ENCODE assay signal across 17 cellular contexts in the genomic region with DNA sequence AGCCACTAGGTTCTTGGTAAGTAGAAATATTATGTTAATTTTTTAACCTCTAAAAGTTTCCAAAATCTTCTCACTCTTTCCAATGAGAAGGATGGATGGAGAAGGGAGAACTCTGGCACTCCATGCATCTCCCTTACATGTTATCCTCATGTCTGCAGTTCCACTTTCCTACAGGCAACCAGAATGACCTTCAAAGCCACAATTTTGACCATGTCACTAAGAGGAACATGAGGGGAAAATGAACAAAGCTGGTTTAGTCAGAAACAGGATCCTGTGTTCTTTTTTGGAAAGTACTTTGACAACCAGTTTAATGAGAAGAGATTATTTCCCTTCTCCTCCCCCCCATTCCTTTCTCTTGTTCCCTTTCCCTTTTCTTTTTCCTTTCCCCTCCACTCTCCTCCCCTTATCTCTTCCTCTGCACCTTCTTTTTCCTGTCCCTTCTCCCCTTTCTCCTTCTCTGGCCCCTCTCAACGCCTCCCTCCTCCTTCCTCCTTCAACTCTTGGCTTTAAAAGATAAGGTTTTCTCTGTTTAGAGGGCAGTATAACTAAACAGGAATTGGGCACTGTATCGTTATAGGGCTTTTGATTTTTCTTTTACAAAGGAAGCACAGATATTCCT. TPM values are rescaled to one million over a fixed set of nuclear protein-coding genes. Genes with fewer than 3 reads are reported as not detected.
DNase-seq lines count a peak whose midpoint lies in the region; TF ChIP-seq lines count a peak whose summit lies in the region.
"Had no signal": no experiment of that assay in that cellular context is flagged by ENCODE, and none has a peak within 500 bp of the region (broad histone marks: within the 10 kb centered on the region; RNA-seq: fewer than 3 reads in every experiment).

No MANE protein-coding gene starts in this region.

- WGBS in suprapubic skin: 61% methylated on average over 2 of the region's 2 CpGs

- CTCF ChIA-PET in Calu3 (lab: Charles Lee): no interaction called here

- no TSS peak for BruUV-seq in Calu3 (replicated peaks; lab: Mats Ljungman, UMichigan)

- intact Hi-C loops in activated T-helper 1 cell treated with anti-CD3 and anti-CD28 coated beads, Interleukin-12 subunit alpha, Interleukin-12 subunit beta, Interleukin-2, Interleukin-4 antibody, amounts not matched to agents 30 ng/mL and 10 ng/mL and 1 ng/mL, durations not matched to agents 14 hours and 24 hours and 36 hours (cut with micrococcal nuclease): loop anchor here (1.0 to 10.0 kb wide), 12 partner anchors 8 to 1807 kb away; a partner anchor contains a TSS
- intact Hi-C loops in Calu3 (cut with micrococcal nuclease; ENCODE audit: unreplicated experiment): no loop called here

- H3K4me1 Mint-ChIP-seq in activated T-cell treated with anti-CD3 and anti-CD28 coated beads, Interleukin-2, amount 50 U/mL, for 24 hours (ENCODE audit: low read depth): peaks cover 77% of the 10 kb centered on the region
- H3K4me1 Mint-ChIP-seq in activated T-helper 1 cell treated with anti-CD3 and anti-CD28 coated beads, Interleukin-12 subunit alpha, Interleukin-12 subunit beta, Interleukin-2, Interleukin-4 antibody, amounts not matched to agents 30 ng/mL and 10 ng/mL and 1 ng/mL, durations not matched to agents 14 hours and 24 hours and 36 hours (ENCODE audit: low read depth): peaks cover 87% of the 10 kb centered on the region
- peaks cover 11% of the 10 kb centered on the region for H3K4me1 Mint-ChIP-seq in Calu3 (ENCODE audit: low read depth, unreplicated experiment)

- peak overlapping the region; percentile 50 for H3K4me3 Mint-ChIP-seq in activated T-cell treated with anti-CD3 and anti-CD28 coated beads, Interleukin-2, amount 50 U/mL, for 24 hours
- peak overlapping the region; percentile 61 for H3K4me3 Mint-ChIP-seq in activated T-helper 1 cell treated with anti-CD3 and anti-CD28 coated beads, Interleukin-12 subunit alpha, Interleukin-12 subunit beta, Interleukin-2, Interleukin-4 antibody, amounts not matched to agents 30 ng/mL and 10 ng/mL and 1 ng/mL, durations not matched to agents 14 hours and 24 hours and 36 hours
- H3K4me3 Mint-ChIP-seq in Calu3 (ENCODE audit: low read depth, unreplicated experiment): no peak overlapping the region

- TF ChIP-seq POLR2A in NB4 (IDR thresholded peaks at IDR 0.05; ENCODE audit: extremely low read depth, insufficient read length) (no peak), suprapubic skin (IDR thresholded peaks at IDR 0.05) (no peak)

- H3K27me3 Mint-ChIP-seq in activated T-cell treated with anti-CD3 and anti-CD28 coated beads, Interleukin-2, amount 50 U/mL, for 24 hours: no peaks in the 10 kb centered on the region
- H3K27me3 Mint-ChIP-seq in activated T-helper 1 cell treated with anti-CD3 and anti-CD28 coated beads, Interleukin-12 subunit alpha, Interleukin-12 subunit beta, Interleukin-2, Interleukin-4 antibody, amounts not matched to agents 30 ng/mL and 10 ng/mL and 1 ng/mL, durations not matched to agents 14 hours and 24 hours and 36 hours (ENCODE audit: insufficient read depth): no peaks in the 10 kb centered on the region
- no peaks in the 10 kb centered on the region for H3K27me3 Mint-ChIP-seq in Calu3 (ENCODE audit: unreplicated experiment)

- no peaks in the 10 kb centered on the region for H3K9me3 Mint-ChIP-seq in activated T-cell treated with anti-CD3 and anti-CD28 coated beads, Interleukin-2, amount 50 U/mL, for 24 hours
- H3K9me3 Mint-ChIP-seq in activated T-helper 1 cell treated with anti-CD3 and anti-CD28 coated beads, Interleukin-12 subunit alpha, Interleukin-12 subunit beta, Interleukin-2, Interleukin-4 antibody, amounts not matched to agents 30 ng/mL and 10 ng/mL and 1 ng/mL, durations not matched to agents 14 hours and 24 hours and 36 hours: no peaks in the 10 kb centered on the region
- H3K9me3 Mint-ChIP-seq in Calu3 (ENCODE audit: low read depth, unreplicated experiment): no peaks in the 10 kb centered on the region

- H3K27me3 ChIP-seq in neutrophil (no peaks in the 10 kb centered on the region), suprapubic skin (no peaks in the 10 kb centered on the region)
- H3K27me3 ChIP-seq: gastroesophageal sphincter, tibial artery had no signal

- H3K9me3 ChIP-seq in neutrophil (no peaks in the 10 kb centered on the region), suprapubic skin (no peaks in the 10 kb centered on the region)
- H3K9me3 ChIP-seq: gastroesophageal sphincter, tibial artery had no signal

- peak overlapping the region; percentile 96 for H3K27ac Mint-ChIP-seq in activated T-cell treated with anti-CD3 and anti-CD28 coated beads, Interleukin-2, amount 50 U/mL, for 24 hours
- H3K27ac Mint-ChIP-seq in activated T-helper 1 cell treated with anti-CD3 and anti-CD28 coated beads, Interleukin-12 subunit alpha, Interleukin-12 subunit beta, Interleukin-2, Interleukin-4 antibody, amounts not matched to agents 30 ng/mL and 10 ng/mL and 1 ng/mL, durations not matched to agents 14 hours and 24 hours and 36 hours: peak overlapping the region; percentile 95
- no peak overlapping the region for H3K27ac Mint-ChIP-seq in Calu3 (ENCODE audit: unreplicated experiment)

- no peak for DNase-seq in activated T-cell treated with anti-CD3 and anti-CD28 coated beads, Interleukin-2, amount 50 U/mL, for 24 hours
- no peak for DNase-seq in activated T-cell treated with anti-CD3 and anti-CD28 coated beads, Interleukin-2, amount 50 U/mL, for 48 hours
- DNase-seq in NB4 (ENCODE audit: low read depth) (peak; percentile 34), Calu3 (no peak), suprapubic skin (ENCODE audit: low spot score in 2 of 2) (no peak), NCI-H1105 (lab: John Stamatoyannopoulos, UW) (no peak)
- no peak for DNase-seq in activated T-helper 1 cell treated with anti-CD3 and anti-CD28 coated beads, Interleukin-12 subunit alpha, Interleukin-12 subunit beta, Interleukin-2, Interleukin-4 antibody, amounts not matched to agents 30 ng/mL and 10 ng/mL and 1 ng/mL, durations not matched to agents 14 hours and 24 hours and 36 hours (ENCODE audit: low spot score)
- DNase-seq: mammary epithelial cell, NCI-H187 treated with DMSO at 0.1 percent for 48 hours, NCI-H69, right cardiac atrium, T1000, tibial artery had no signal

- H3K36me3 Mint-ChIP-seq in activated T-cell treated with anti-CD3 and anti-CD28 coated beads, Interleukin-2, amount 50 U/mL, for 24 hours (ENCODE audit: low read depth): no peaks in the 10 kb centered on the region
- peaks cover 5% of the 10 kb centered on the region for H3K36me3 Mint-ChIP-seq in activated T-helper 1 cell treated with anti-CD3 and anti-CD28 coated beads, Interleukin-12 subunit alpha, Interleukin-12 subunit beta, Interleukin-2, Interleukin-4 antibody, amounts not matched to agents 30 ng/mL and 10 ng/mL and 1 ng/mL, durations not matched to agents 14 hours and 24 hours and 36 hours (ENCODE audit: low read depth)
- no peaks in the 10 kb centered on the region for H3K36me3 Mint-ChIP-seq in Calu3 (ENCODE audit: insufficient read depth, unreplicated experiment)

- H3K27ac ChIP-seq in neutrophil: peak overlapping the region; percentile 66
- no peak overlapping the region for H3K27ac ChIP-seq in suprapubic skin
- H3K27ac ChIP-seq: gastroesophageal sphincter, tibial artery had no signal

- TF ChIP-seq EP300 in suprapubic skin (IDR thresholded peaks at IDR 0.05): no peak

- no peak for TF ChIP-seq CTCF in NB4 (IDR thresholded peaks at IDR 0.05; ENCODE audit: low read depth, low read length)
- no peak for TF ChIP-seq CTCF in neutrophil (IDR thresholded peaks at IDR 0.05)
- TF ChIP-seq CTCF in Calu3 (IDR thresholded peaks at IDR 0.05; ENCODE audit: unreplicated experiment): no peak
- TF ChIP-seq CTCF in suprapubic skin (IDR thresholded peaks at IDR 0.05): no peak

- H3K36me3 ChIP-seq in neutrophil (no peaks in the 10 kb centered on the region), suprapubic skin (no peaks in the 10 kb centered on the region)
- H3K36me3 ChIP-seq: gastroesophageal sphincter, tibial artery had no signal

- no peak overlapping the region for H3K4me3 ChIP-seq in NB4 (ENCODE audit: low read depth, low read length)
- H3K4me3 ChIP-seq in neutrophil (ENCODE audit: low read depth in 1 of 2, low read length in 1 of 2): no peak overlapping the region
- H3K4me3 ChIP-seq in suprapubic skin: no peak overlapping the region
- H3K4me3 ChIP-seq: gastroesophageal sphincter, tibial artery had no signal

- H3K4me1 ChIP-seq in neutrophil (ENCODE audit: control insufficient read depth in 1 of 2, insufficient read depth in 1 of 2, low read depth in 1 of 2, low read length in 1 of 2): peaks cover 44 to 48% of the 10 kb centered on the region in 2 experiments
- no peaks in the 10 kb centered on the region for H3K4me1 ChIP-seq in suprapubic skin
- H3K4me1 ChIP-seq: gastroesophageal sphincter, tibial artery had no signal

RNA-seq across cellular contexts. Expression of a gene that starts 42.5 kb away (rescaled TPM):
- 0.86 and 1.0 TPM in 2 replicates for total RNA-seq in activated T-helper 1 cell treated with anti-CD3 and anti-CD28 coated beads, Interleukin-12 subunit alpha, Interleukin-12 subunit beta, Interleukin-2, Interleukin-4 antibody, amounts not matched to agents 30 ng/mL and 10 ng/mL and 1 ng/mL, durations not matched to agents 14 hours and 24 hours and 36 hours
- total RNA-seq in Calu3 (2022) (not detected in 2 replicates), suprapubic skin (under 1 TPM in 2 of 4 donors, not detected in 2; 0.21 to 0.32 TPM)
- total RNA-seq: chondrocyte, LHCN-M2, mammary epithelial cell had no signal
